11 cellular contexts compared by ENCODE assay signal in the genomic region with DNA sequence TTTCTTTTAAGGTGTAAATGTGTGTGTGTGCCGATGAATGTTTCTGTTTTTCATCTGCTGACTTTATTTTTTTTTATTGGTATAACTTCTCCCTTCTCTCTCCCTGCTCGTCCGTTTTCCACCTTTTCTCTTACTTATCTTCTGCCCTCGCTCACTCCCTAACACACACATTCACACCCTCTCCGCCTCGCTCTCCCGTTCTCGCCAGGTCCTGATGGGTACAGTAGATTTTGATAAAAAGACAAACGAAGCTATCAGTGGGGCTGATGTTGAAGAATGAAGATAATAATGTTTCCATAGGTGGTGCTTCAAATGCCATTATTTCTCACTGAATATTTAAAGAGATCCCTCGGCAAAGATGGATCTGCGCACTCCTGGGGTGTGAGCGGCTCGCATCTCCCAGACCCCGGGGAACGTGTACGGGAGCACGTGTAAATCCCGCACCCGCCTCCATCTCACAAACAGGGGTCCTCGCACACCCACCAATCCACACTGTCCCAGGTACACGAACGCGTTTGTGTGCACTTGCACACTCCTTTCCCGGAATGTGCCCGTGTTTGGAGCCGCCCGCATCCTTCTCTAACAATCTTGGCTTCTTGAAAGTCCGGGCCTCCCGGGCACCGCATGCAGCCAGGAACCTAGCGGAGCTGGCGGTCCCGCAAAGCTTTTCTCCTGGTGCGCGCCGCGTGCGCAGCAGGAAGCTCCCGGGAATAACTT. TPM values are rescaled to one million over a fixed set of nuclear protein-coding genes. Genes with fewer than 3 reads are reported as not detected.
DNase-seq lines count a peak whose midpoint lies in the region; ATAC-seq and TF ChIP-seq lines count a peak whose summit lies in the region.
"Had no signal": no experiment of that assay in that cellular context is flagged by ENCODE, and none has a peak within 500 bp of the region (broad histone marks: within the 10 kb centered on the region; RNA-seq: fewer than 3 reads in every experiment).

No MANE protein-coding gene starts in this region.

- CTCF ChIA-PET in HEK293 (lab: Yijun Ruan, JAX) (interaction anchor here (0.7 kb wide), 1 partner anchor 1313 kb away, joined by 3 read pairs; no protein-coding TSS in a partner anchor), Caco-2 (lab: Charles Lee) (no interaction called here)

- TF ChIP-seq CTCF in HEK293 (tag by site-specific recombination; IDR thresholded peaks at IDR 0.05) (no peak), retinal pigment epithelial cell (conservative IDR thresholded peaks at IDR 0.05; ENCODE audit: low read depth, low read length) (no peak), Caco-2 (IDR thresholded peaks at IDR 0.05; ENCODE audit: insufficient read depth in 1 of 2, low read depth in 1 of 2, low read length in 1 of 2, severe bottlenecking in 1 of 2, unreplicated experiment in 1 of 2) (no peak)

- POLR2A ChIA-PET in HEK293 (lab: Yijun Ruan, JAX) = interaction anchor here (1.9 kb wide), 1 partner anchor 8 kb away, joined by 9 read pairs; no protein-coding TSS in a partner anchor
- POLR2A ChIA-PET in Caco-2 (lab: Charles Lee) = no interaction called here

- H3K4me1 Mint-ChIP-seq in activated T-helper 1 cell treated with anti-CD3 and anti-CD28 coated beads, Interleukin-12 subunit alpha, Interleukin-12 subunit beta, Interleukin-2, Interleukin-4 antibody, amounts not matched to agents 30 ng/mL and 10 ng/mL and 1 ng/mL, durations not matched to agents 14 hours and 24 hours and 36 hours (ENCODE audit: low read depth) = no peaks in the 10 kb centered on the region
- H3K4me1 Mint-ChIP-seq in Caco-2 (ENCODE audit: low read depth, unreplicated experiment) = no peaks in the 10 kb centered on the region
- H3K4me1 Mint-ChIP-seq: activated B cell treated with CpG ODN at 0.5 μM for 24 hours had no signal

- H3K36me3 Mint-ChIP-seq in activated T-helper 1 cell treated with anti-CD3 and anti-CD28 coated beads, Interleukin-12 subunit alpha, Interleukin-12 subunit beta, Interleukin-2, Interleukin-4 antibody, amounts not matched to agents 30 ng/mL and 10 ng/mL and 1 ng/mL, durations not matched to agents 14 hours and 24 hours and 36 hours (ENCODE audit: low read depth) = peaks cover 8% of the 10 kb centered on the region
- H3K36me3 Mint-ChIP-seq in Caco-2 (ENCODE audit: insufficient read depth, unreplicated experiment) = no peaks in the 10 kb centered on the region

- H3K9me3 ChIP-seq in HEK293 (ENCODE audit: control insufficient read depth, insufficient read depth, low read depth, low read length) (no peaks in the 10 kb centered on the region), iPS-15b (ENCODE audit: control insufficient read depth, insufficient read depth, low read length) (no peaks in the 10 kb centered on the region), Caco-2 (peaks cover 9% of the 10 kb centered on the region)

- H3K27me3 ChIP-seq in iPS-15b (ENCODE audit: control insufficient read depth, insufficient read depth, low read length) (peaks cover 44% of the 10 kb centered on the region), Caco-2 (replicated peaks; ENCODE audit: control insufficient read depth, insufficient read depth, low read length) (no peaks in the 10 kb centered on the region)

- peaks cover 8% of the 10 kb centered on the region for H3K4me1 ChIP-seq in HEK293 (ENCODE audit: control insufficient read depth, insufficient read depth, low read length)
- peaks cover 14% of the 10 kb centered on the region for H3K4me1 ChIP-seq in iPS-15b (ENCODE audit: control insufficient read depth, insufficient read depth, low read length)
- H3K4me1 ChIP-seq in Caco-2 = peaks cover 8% of the 10 kb centered on the region; the same call in 1 of the 2 replicates

- H3K4me3 ChIP-seq in HEK293 (ENCODE audit: low read depth, low read length) (peak overlapping the region; percentile 78), iPS-15b (ENCODE audit: low read depth, low read length) (peak overlapping the region; percentile 70), retinal pigment epithelial cell (ENCODE audit: low read length) (peak overlapping the region; percentile 29), Caco-2 (ENCODE audit: low read depth, low read length) (no peak overlapping the region)

- BruUV-seq in Caco-2 (replicated peaks; lab: Mats Ljungman, UMichigan) = no TSS peak

- intact Hi-C loops in activated T-helper 1 cell treated with anti-CD3 and anti-CD28 coated beads, Interleukin-12 subunit alpha, Interleukin-12 subunit beta, Interleukin-2, Interleukin-4 antibody, amounts not matched to agents 30 ng/mL and 10 ng/mL and 1 ng/mL, durations not matched to agents 14 hours and 24 hours and 36 hours (cut with micrococcal nuclease) = loop anchor here (10.0 kb wide), 1 partner anchor 1869 kb away; the partner anchor contains the start of gene CBLN1
- intact Hi-C loops in Caco-2 (cut with micrococcal nuclease; ENCODE audit: unreplicated experiment) = no loop called here

- H3K4me3 Mint-ChIP-seq in activated T-helper 1 cell treated with anti-CD3 and anti-CD28 coated beads, Interleukin-12 subunit alpha, Interleukin-12 subunit beta, Interleukin-2, Interleukin-4 antibody, amounts not matched to agents 30 ng/mL and 10 ng/mL and 1 ng/mL, durations not matched to agents 14 hours and 24 hours and 36 hours = peak overlapping the region; percentile 27
- no peak overlapping the region for H3K4me3 Mint-ChIP-seq in Caco-2 (ENCODE audit: unreplicated experiment)
- H3K4me3 Mint-ChIP-seq: activated B cell treated with CpG ODN at 0.5 μM for 24 hours had no signal

- peak overlapping the region; percentile 99; the same call in 1 of the 2 replicates for H3K27ac ChIP-seq in HEK293 (ENCODE audit: extremely low read depth, low read depth, low read length)

- ATAC-seq in HG03108 (IDR thresholded peaks at IDR 0.05; ENCODE audit: unreplicated experiment) (no peak), HG03520 (IDR thresholded peaks at IDR 0.05; ENCODE audit: unreplicated experiment) (no peak)

- peaks cover 5% of the 10 kb centered on the region for H3K9me3 Mint-ChIP-seq in activated T-helper 1 cell treated with anti-CD3 and anti-CD28 coated beads, Interleukin-12 subunit alpha, Interleukin-12 subunit beta, Interleukin-2, Interleukin-4 antibody, amounts not matched to agents 30 ng/mL and 10 ng/mL and 1 ng/mL, durations not matched to agents 14 hours and 24 hours and 36 hours
- H3K9me3 Mint-ChIP-seq in Caco-2 (ENCODE audit: unreplicated experiment) = peaks cover 16% of the 10 kb centered on the region
- H3K9me3 Mint-ChIP-seq: activated B cell treated with CpG ODN at 0.5 μM for 24 hours had no signal

- H3K9ac ChIP-seq in iPS-15b (ENCODE audit: low read depth, low read length) = peak overlapping the region; percentile 70

- DNase-seq in activated T-helper 1 cell treated with anti-CD3 and anti-CD28 coated beads, Interleukin-12 subunit alpha, Interleukin-12 subunit beta, Interleukin-2, Interleukin-4 antibody, amounts not matched to agents 30 ng/mL and 10 ng/mL and 1 ng/mL, durations not matched to agents 14 hours and 24 hours and 36 hours (ENCODE audit: low spot score) = no peak
- DNase-seq in retinal pigment epithelial cell (ENCODE audit: low read depth) (no peak), Caco-2 (no peak)
- DNase-seq: activated B cell treated with CpG ODN at 0.5 μM for 24 hours, NCI-H510A had no signal

- H3K36me3 ChIP-seq in HEK293 (ENCODE audit: control insufficient read depth in 2 of 2, insufficient read depth in 1 of 2, low read length in 2 of 2) (no peaks in the 10 kb centered on the region), iPS-15b (ENCODE audit: control insufficient read depth, insufficient read depth, low read length) (no peaks in the 10 kb centered on the region), Caco-2 (ENCODE audit: control insufficient read depth, insufficient read depth, low read length) (no peaks in the 10 kb centered on the region)

- peaks cover 60% of the 10 kb centered on the region for H3K27me3 Mint-ChIP-seq in activated T-helper 1 cell treated with anti-CD3 and anti-CD28 coated beads, Interleukin-12 subunit alpha, Interleukin-12 subunit beta, Interleukin-2, Interleukin-4 antibody, amounts not matched to agents 30 ng/mL and 10 ng/mL and 1 ng/mL, durations not matched to agents 14 hours and 24 hours and 36 hours (ENCODE audit: insufficient read depth)
- no peaks in the 10 kb centered on the region for H3K27me3 Mint-ChIP-seq in Caco-2 (ENCODE audit: insufficient read depth, unreplicated experiment)

- peak overlapping the region; percentile 87 for H3K27ac Mint-ChIP-seq in activated T-helper 1 cell treated with anti-CD3 and anti-CD28 coated beads, Interleukin-12 subunit alpha, Interleukin-12 subunit beta, Interleukin-2, Interleukin-4 antibody, amounts not matched to agents 30 ng/mL and 10 ng/mL and 1 ng/mL, durations not matched to agents 14 hours and 24 hours and 36 hours
- H3K27ac Mint-ChIP-seq in Caco-2 (ENCODE audit: unreplicated experiment) = no peak overlapping the region
- H3K27ac Mint-ChIP-seq: activated B cell treated with CpG ODN at 0.5 μM for 24 hours had no signal

TF ChIP-seq in HEK293, 187 proteins besides CTCF, POLR2A, EP300 and RAD21 (continues in another document):
- TF ChIP-seq ZBTB11 (tag by site-specific recombination; conservative IDR thresholded peaks at IDR 0.05; ENCODE audit: low read depth) (0 out of 2 replicates have a peak, but pooled peaks have one; percentile 1), ZNF366 (tag by site-specific recombination; conservative IDR thresholded peaks at IDR 0.05) (peak; percentile 46)

RNA-seq across cellular contexts. Expression of gene SALL1, which starts 2.4 kb away (rescaled TPM):
- not detected in 2 replicates for total RNA-seq in activated T-helper 1 cell treated with anti-CD3 and anti-CD28 coated beads, Interleukin-12 subunit alpha, Interleukin-12 subunit beta, Interleukin-2, Interleukin-4 antibody, amounts not matched to agents 30 ng/mL and 10 ng/mL and 1 ng/mL, durations not matched to agents 14 hours and 24 hours and 36 hours
- total RNA-seq in Caco-2 (2022) = not detected in 2 replicates
- total RNA-seq: activated B cell treated with CpG ODN at 0.5 μM for 24 hours, HT-29, mononuclear cell had no signal
